Comparison of ENCODE assay signal across 11 cellular contexts in the genomic region with DNA sequence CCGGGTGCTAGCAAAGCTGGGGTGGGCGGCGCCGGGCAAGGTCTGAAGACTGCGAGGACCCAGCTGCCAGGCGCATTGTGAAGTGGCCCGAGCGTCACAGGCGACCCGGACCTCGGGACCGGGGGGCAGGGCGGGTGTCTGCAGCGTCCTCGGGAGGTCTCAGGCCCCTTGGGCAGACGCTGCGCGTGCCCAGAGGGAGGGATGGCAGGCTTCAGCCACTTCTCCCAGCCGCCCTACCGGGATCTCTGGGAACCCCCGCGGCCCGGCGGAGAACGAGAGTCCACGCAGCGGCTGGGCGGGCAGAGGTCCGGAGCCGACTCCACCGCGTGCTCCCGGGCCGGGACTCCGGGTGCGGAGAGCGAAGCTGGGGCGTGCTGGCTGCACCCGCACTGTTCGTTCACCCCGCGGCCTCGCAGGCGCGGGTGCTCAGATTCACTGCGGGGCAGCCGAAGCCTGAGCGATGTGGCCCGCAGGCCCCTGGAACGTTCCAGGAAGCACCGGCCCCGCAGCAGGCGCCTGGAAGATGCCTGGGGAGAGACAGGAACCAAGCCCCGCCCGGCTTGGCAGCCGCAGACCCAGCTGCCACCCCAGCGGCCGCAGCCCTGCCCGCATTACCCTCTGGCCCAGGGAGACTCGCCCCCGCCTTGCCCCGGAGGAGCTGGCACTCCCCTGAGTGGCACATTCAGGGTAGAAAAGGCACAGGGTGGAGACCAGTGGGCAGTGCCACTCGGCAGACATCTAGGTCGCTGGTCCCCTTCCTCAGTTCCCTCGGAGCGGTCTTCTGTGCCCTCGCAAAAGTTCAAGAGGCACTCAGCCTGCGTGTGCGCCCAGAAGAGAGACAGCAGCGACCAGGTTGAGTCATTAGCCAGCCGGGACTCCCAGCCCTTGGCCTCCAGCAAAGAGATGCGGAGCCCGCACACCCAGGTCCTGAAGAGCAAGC. TPM values are rescaled to one million over a fixed set of nuclear protein-coding genes. Genes with fewer than 3 reads are reported as not detected.
A peak's percentile ranks its signal among the peaks of the same experiment; 100 is the strongest.
DNase-seq lines count a peak whose midpoint lies in the region; ATAC-seq, FAIRE-seq and TF ChIP-seq lines count a peak whose summit lies in the region.
"Had no signal": no experiment of that assay in that cellular context is flagged by ENCODE, and none has a peak within 500 bp of the region (broad histone marks: within the 10 kb centered on the region; RNA-seq: fewer than 3 reads in every experiment).

TSS of gene CCDC185 (plus strand) at position 141 of the 940 bp plus-strand sequence. CDS start at position 202, 61 bp downstream.

- H3K27me3 Mint-ChIP-seq in H9 (ENCODE audit: low read depth): peaks cover 8% of the 10 kb centered on the region

- DNase-seq in endothelial cell of umbilical vein (ENCODE audit: low read depth, low spot score) (no peak), GM10248 (ENCODE audit: extremely low spot score) (no peak), mesendoderm (no peak), H9 (no peak)
- DNase-seq: activated T-cell treated with anti-CD3 and anti-CD28 coated beads, Interleukin-2, amount 50 U/mL, for 24 hours; DND-41 had no signal

- no peak for TF ChIP-seq RAD21 in Ishikawa (IDR thresholded peaks at IDR 0.05; ENCODE audit: low read depth)

- H3K36me3 ChIP-seq in ACC112 (ENCODE audit: insufficient read depth, low read length) (no peaks in the 10 kb centered on the region), endothelial cell of umbilical vein (ENCODE audit: control insufficient read depth in 2 of 2, extremely low read depth in 1 of 2, insufficient read depth in 2 of 2, low read length in 2 of 2) (no peaks in the 10 kb centered on the region), muscle layer of colon (ENCODE audit: insufficient read depth, low read length) (no peaks in the 10 kb centered on the region), mesendoderm (ENCODE audit: control insufficient read depth, insufficient read depth, low read length) (no peaks in the 10 kb centered on the region)
- H3K36me3 ChIP-seq: neural progenitor cell had no signal

- dilution Hi-C loops in endothelial cell of umbilical vein (cut with MboI; ENCODE audit: extremely low pct_ligation_motif_present, low sequenced_read_pairs): no loop called here

- H3K27me3 ChIP-seq in ACC112 (ENCODE audit: insufficient read depth, low read length): peaks cover 64% of the 10 kb centered on the region
- peaks cover 6 to 16% of the 10 kb centered on the region in 2 experiments for H3K27me3 ChIP-seq in endothelial cell of umbilical vein (ENCODE audit: control insufficient read depth in 2 of 2, insufficient read depth in 2 of 2, low read length in 2 of 2)
- peaks cover 0 to 30% of the 10 kb centered on the region in 2 donors for H3K27me3 ChIP-seq in muscle layer of colon (ENCODE audit: control insufficient read depth in 1 of 2, insufficient read depth in 2 of 2, low read length in 2 of 2)
- H3K27me3 ChIP-seq in mesendoderm (ENCODE audit: insufficient read depth, low read length, poor library complexity): peaks cover 5% of the 10 kb centered on the region
- no peaks in the 10 kb centered on the region for H3K27me3 ChIP-seq in H9 (ENCODE audit: insufficient read depth, low read length)
- H3K27me3 ChIP-seq: neural progenitor cell had no signal

- H3K27ac ChIP-seq in ACC112 (ENCODE audit: low read depth, low read length) (no peak within 1 kb of the TSS), endothelial cell of umbilical vein (ENCODE audit: insufficient read depth, low read depth, low read length) (no peak within 1 kb of the TSS), muscle layer of colon (ENCODE audit: low read depth, low read length) (no peak within 1 kb of the TSS), mesendoderm (ENCODE audit: low read depth, low read length) (no peak within 1 kb of the TSS), H9 (ENCODE audit: insufficient read length, low read depth, low read length) (no peak within 1 kb of the TSS)
- H3K27ac ChIP-seq: neural progenitor cell had no signal

- peaks cover 0 to 4% of the 10 kb centered on the region in 2 experiments; a peak in 2 of 4 replicates for H3K4me1 Mint-ChIP-seq in H9
- H3K4me1 Mint-ChIP-seq: neural progenitor cell had no signal

- no peak for ATAC-seq in GM18861 (IDR thresholded peaks at IDR 0.05; ENCODE audit: unreplicated experiment)

- H3K4me3 Mint-ChIP-seq in H9: no peak within 1 kb of the TSS; a peak in 2 of 5 replicates
- H3K4me3 Mint-ChIP-seq: activated T-cell treated with anti-CD3 and anti-CD28 coated beads, Interleukin-2, amount 50 U/mL, for 24 hours; neural progenitor cell had no signal

- no peak within 1 kb of the TSS for H3T11ph ChIP-seq in H9 (ENCODE audit: low read length)

- no TSS peak for BruUV-seq in endothelial cell of umbilical vein (replicated peaks; lab: Mats Ljungman, UMichigan)

- H4K8ac ChIP-seq in mesendoderm (ENCODE audit: low read depth, low read length) (no peak within 1 kb of the TSS), H9 (replicated peaks; ENCODE audit: insufficient read length, low read depth, low read length) (no peak within 1 kb of the TSS)

- no CpG with 5 or more reads among the region's 73 CpGs for WGBS in mesendoderm (ENCODE audit: extremely low coverage, insufficient coverage, low lambda C conversion rate)
- no CpG with 5 or more reads among the region's 73 CpGs for WGBS in H9 (ENCODE audit: extremely low coverage, insufficient read length, low lambda C conversion rate)

- H3K9me3 ChIP-seq in endothelial cell of umbilical vein (replicated peaks; ENCODE audit: control insufficient read depth, insufficient read depth, low read length) (no peaks in the 10 kb centered on the region), muscle layer of colon (ENCODE audit: low read length) (no peaks in the 10 kb centered on the region), H9 (ENCODE audit: control insufficient read depth, low read depth, low read length) (no peaks in the 10 kb centered on the region)

- no peak within 1 kb of the TSS for H3K14ac ChIP-seq in H9 (ENCODE audit: insufficient read depth, low read length)

- H3K9ac ChIP-seq in endothelial cell of umbilical vein (replicated peaks; ENCODE audit: extremely low read depth, insufficient read depth, low read length): no peak within 1 kb of the TSS
- H3K9ac ChIP-seq in muscle layer of colon (ENCODE audit: low read length): no peak within 1 kb of the TSS
- no peak within 1 kb of the TSS for H3K9ac ChIP-seq in mesendoderm (ENCODE audit: low read length)
- H3K9ac ChIP-seq in H9 (ENCODE audit: extremely low read depth, insufficient read length, low read length): no peak within 1 kb of the TSS
- H3K9ac ChIP-seq: neural progenitor cell had no signal

- H3K4me3 ChIP-seq in ACC112 (ENCODE audit: low read depth, low read length) (peak within 1 kb of the TSS; percentile 25; the same call in 1 of the 2 replicates), endothelial cell of umbilical vein (replicated peaks in 1 of 3; ENCODE audit: insufficient read depth in 1 of 3, low read depth in 1 of 3, low read length in 3 of 3) (no peak within 1 kb of the TSS), muscle layer of colon (ENCODE audit: low read depth in 1 of 2, low read length in 2 of 2) (peak within 1 kb of the TSS; percentile 32 to 42), mesendoderm (ENCODE audit: low read length) (no peak within 1 kb of the TSS)
- H3K4me3 ChIP-seq: neural progenitor cell had no signal

- CTCF ChIA-PET in endothelial cell of umbilical vein (lab: Charles Lee) (no interaction called here), GM10248 (lab: Yijun Ruan, JAX) (no interaction called here)

- H3K36me3 Mint-ChIP-seq in H9 (ENCODE audit: insufficient read depth in 1 of 3, low read depth in 3 of 3): peaks cover 0 to 4% (median 0%) of the 10 kb centered on the region in 3 experiments; a peak in 3 of 7 replicates
- H3K36me3 Mint-ChIP-seq: neural progenitor cell had no signal

- POLR2A ChIA-PET in endothelial cell of umbilical vein (lab: Charles Lee) (no interaction called here), GM10248 (lab: Yijun Ruan, JAX) (no interaction called here)

- H3K79me1 ChIP-seq in mesendoderm (ENCODE audit: low read length) (no peaks in the 10 kb centered on the region), H9 (ENCODE audit: insufficient read depth, low read depth, low read length, poor library complexity, severe bottlenecking) (no peaks in the 10 kb centered on the region)

- no peaks in the 10 kb centered on the region for H3K79me2 ChIP-seq in ACC112 (ENCODE audit: control insufficient read depth, insufficient read depth, low read length, unreplicated experiment)
- H3K79me2 ChIP-seq in endothelial cell of umbilical vein (ENCODE audit: control insufficient read depth, insufficient read depth, low read length): no peaks in the 10 kb centered on the region
- no peaks in the 10 kb centered on the region for H3K79me2 ChIP-seq in mesendoderm (ENCODE audit: control insufficient read depth, insufficient read depth, low read length)
- no peaks in the 10 kb centered on the region for H3K79me2 ChIP-seq in H9 (ENCODE audit: insufficient read depth, low read length)

- H3K56ac ChIP-seq in mesendoderm (ENCODE audit: low read length) (no peak within 1 kb of the TSS), H9 (ENCODE audit: insufficient read length, low read depth, low read length) (no peak within 1 kb of the TSS)

- TF ChIP-seq POLR2A in endothelial cell of umbilical vein (IDR thresholded peaks at IDR 0.05; ENCODE audit: low read depth, low read length): no peak

- H4K20me1 ChIP-seq in endothelial cell of umbilical vein (replicated peaks; ENCODE audit: control insufficient read depth, extremely low read depth, insufficient read depth, low read length): no peaks in the 10 kb centered on the region
- H4K20me1 ChIP-seq in H9 (ENCODE audit: control insufficient read depth, insufficient read depth, insufficient read length): no peaks in the 10 kb centered on the region

- intact Hi-C loops in endothelial cell of umbilical vein (cut with micrococcal nuclease): no loop called here

- H3K4me1 ChIP-seq in ACC112 (ENCODE audit: control insufficient read depth, insufficient read depth, low read length, unreplicated experiment) (no peaks in the 10 kb centered on the region), endothelial cell of umbilical vein (ENCODE audit: control insufficient read depth, extremely low read depth, insufficient read depth, low read length) (no peaks in the 10 kb centered on the region), muscle layer of colon (ENCODE audit: insufficient read depth, low read length) (no peaks in the 10 kb centered on the region), mesendoderm (ENCODE audit: control insufficient read depth, low read depth, low read length) (no peaks in the 10 kb centered on the region), H9 (ENCODE audit: insufficient read depth, low read length) (no peaks in the 10 kb centered on the region)
- H3K4me1 ChIP-seq: neural progenitor cell had no signal

- no peak within 1 kb of the TSS for H4K91ac ChIP-seq in H9 (ENCODE audit: insufficient read length, low read depth, low read length)

- H2BK120ac ChIP-seq in mesendoderm (ENCODE audit: low read depth, low read length): no peak within 1 kb of the TSS
- H2BK120ac ChIP-seq in H9 (ENCODE audit: low read depth, low read length, poor library complexity, severe bottlenecking): no peak within 1 kb of the TSS

- H3K4ac ChIP-seq in mesendoderm (ENCODE audit: low read depth, low read length) (no peak within 1 kb of the TSS), H9 (ENCODE audit: low read depth, low read length) (no peak within 1 kb of the TSS)

- H2AK5ac ChIP-seq in mesendoderm (ENCODE audit: low read length) (no peak within 1 kb of the TSS), H9 (ENCODE audit: insufficient read length, low read length) (no peak within 1 kb of the TSS)

- H2BK5ac ChIP-seq in mesendoderm (ENCODE audit: low read length): no peak within 1 kb of the TSS
- H2BK5ac ChIP-seq in H9 (ENCODE audit: insufficient read length, low read length): no peak within 1 kb of the TSS

- H4K5ac ChIP-seq in mesendoderm (ENCODE audit: low read length) (no peak within 1 kb of the TSS), H9 (ENCODE audit: insufficient read length, low read depth, low read length) (no peak within 1 kb of the TSS)

- H3K9me1 ChIP-seq in endothelial cell of umbilical vein (replicated peaks; ENCODE audit: control insufficient read depth, extremely low read depth, insufficient read depth, low read length): no peaks in the 10 kb centered on the region

- no peak within 1 kb of the TSS for H2BK20ac ChIP-seq in H9 (ENCODE audit: low read depth, low read length, poor library complexity, severe bottlenecking)

- H2BK15ac ChIP-seq in mesendoderm (replicated peaks; ENCODE audit: low read depth) (no peak within 1 kb of the TSS), H9 (ENCODE audit: low read depth, low read length) (no peak within 1 kb of the TSS)

- no peak for FAIRE-seq in endothelial cell of umbilical vein (lab: Jason Lieb, UNC)

- H2AFZ ChIP-seq in ACC112 (ENCODE audit: low read length, unreplicated experiment) (no peak within 1 kb of the TSS), endothelial cell of umbilical vein (ENCODE audit: low read depth, low read length) (no peak within 1 kb of the TSS), H9 (ENCODE audit: low read length) (no peak within 1 kb of the TSS)
- H2AFZ ChIP-seq: neural progenitor cell had no signal

- no peaks in the 10 kb centered on the region for H3K23me2 ChIP-seq in H9 (ENCODE audit: insufficient read length, low read depth, low read length, poor library complexity, severe bottlenecking)

- H3K18ac ChIP-seq in mesendoderm (ENCODE audit: low read length): no peak within 1 kb of the TSS
- no peak within 1 kb of the TSS for H3K18ac ChIP-seq in H9 (ENCODE audit: insufficient read length, low read depth, low read length)

- no peak within 1 kb of the TSS for H3K4me2 ChIP-seq in endothelial cell of umbilical vein (ENCODE audit: insufficient read depth, low read length)
- no peak within 1 kb of the TSS for H3K4me2 ChIP-seq in mesendoderm (ENCODE audit: low read length)
- H3K4me2 ChIP-seq in H9 (ENCODE audit: insufficient read depth, insufficient read length, low read length): no peak within 1 kb of the TSS
- H3K4me2 ChIP-seq: neural progenitor cell had no signal

- H3K23ac ChIP-seq in mesendoderm (ENCODE audit: low read length) (no peak within 1 kb of the TSS), H9 (ENCODE audit: insufficient read length, low read depth, low read length) (no peak within 1 kb of the TSS)

- TF ChIP-seq EP300 in Ishikawa (IDR thresholded peaks at IDR 0.05; ENCODE audit: borderline replicate concordance): no peak

- H3K27ac Mint-ChIP-seq in H9: no peak within 1 kb of the TSS
- H3K27ac Mint-ChIP-seq: activated T-cell treated with anti-CD3 and anti-CD28 coated beads, Interleukin-2, amount 50 U/mL, for 24 hours; neural progenitor cell had no signal

- TF ChIP-seq CTCF in endothelial cell of umbilical vein (IDR thresholded peaks at IDR 0.05; ENCODE audit: extremely low read depth in 1 of 2, insufficient read depth in 1 of 2, low read depth in 1 of 2, low read length in 2 of 2): no peak
- TF ChIP-seq CTCF in GM10248 (IDR thresholded peaks at IDR 0.05; ENCODE audit: control extremely low read depth, extremely low read depth, low read depth, missing control alignments): no peak
- TF ChIP-seq CTCF in H9 (conservative IDR thresholded peaks at IDR 0.05): no peak

- H3K9me3 Mint-ChIP-seq in H9: peaks cover 5 to 9% of the 10 kb centered on the region in 2 experiments; a peak in 4 of 5 replicates

- no peak within 1 kb of the TSS for H2BK12ac ChIP-seq in H9 (ENCODE audit: insufficient read length, low read depth, low read length)

RNA-seq across cellular contexts. Expression of gene CCDC185, which starts in this region (rescaled TPM):
- not detected in 2 replicates for total RNA-seq in endothelial cell of umbilical vein
- polyA plus RNA-seq in endothelial cell of umbilical vein: not detected in 2 replicates
- not detected in 2 replicates for polyA plus RNA-seq in endothelial cell of umbilical vein (2011; cell fraction: cytosol; rRNA removed)
- not detected in 2 replicates for polyA plus RNA-seq in endothelial cell of umbilical vein (2011; cell fraction: nucleus; rRNA removed)
- not detected in 2 replicates for polyA plus RNA-seq in endothelial cell of umbilical vein (2012)
- not detected in 2 replicates for polyA minus RNA-seq in endothelial cell of umbilical vein
- not detected for polyA minus RNA-seq in endothelial cell of umbilical vein (2011; cell fraction: cytosol; rRNA and poly(A)+ RNA removed)
- polyA minus RNA-seq in endothelial cell of umbilical vein (2011; cell fraction: nucleus; rRNA and poly(A)+ RNA removed): not detected in 2 replicates
- 0.04 TPM for polyA plus RNA-seq in mesendoderm (2013, experiment 1 of 2)
- not detected for polyA plus RNA-seq in mesendoderm (2013, experiment 2 of 2)
- total RNA-seq in H9 (2021): not detected in 2 replicates

Comparison
In these comparisons a context has a peak if more than half of its experiments do, and no peak if none do; other contexts are left out.
1. H3K4me3 ChIP-seq: peak in ACC112 (single experiment) and muscle layer of colon (2 of 2); none in endothelial cell of umbilical vein (0 of 3) and mesendoderm (single experiment).